Comparison of ENCODE assay signal across 14 cellular contexts in genomic region chr2:195413944-195414343, GRCh38.
"Had no signal": no experiment of that assay in that cellular context is flagged by ENCODE, and none has a peak within 500 bp of the region (broad histone marks: within the 10 kb centered on the region; RNA-seq: fewer than 3 reads in every experiment).

No MANE protein-coding gene starts in this region.

- DNase-seq: activated CD4-positive, alpha-beta T cell treated with anti-CD3 and anti-CD28 coated beads, Interleukin-2, amount 50 U/mL, for 4 hours; activated gamma-delta T cell treated with Interleukin-2 at 50 U/mL for 16 hours; dermis blood vessel endothelial cell; effector memory CD4-positive, alpha-beta T cell; natural killer cell; ovary; psoas muscle; right cardiac atrium; stimulated activated CD4-positive, alpha-beta T cell treated with anti-CD3 and anti-CD28 coated beads, Interleukin-4, amount 100 ng/mL, for 24 hours; stimulated activated naive B cell treated with anti-CD40 and anti-IgM and Interleukin-4, amounts not matched to agents 10 μg/mL and 1 μg/mL and 100 μg/mL, for 72 hours; thyroid gland had no signal

- H3K27ac ChIP-seq: ovary, psoas muscle, skin epidermis, thyroid gland had no signal

- H3K36me3 Mint-ChIP-seq: activated naive CD8-positive, alpha-beta T cell; natural killer cell; stimulated activated naive B cell treated with anti-CD40 and anti-IgM and Interleukin-4, amounts not matched to agents 10 μg/mL and 1 μg/mL and 100 μg/mL, for 72 hours had no signal

- H3K4me1 ChIP-seq: psoas muscle, thyroid gland had no signal

- H3K4me3 Mint-ChIP-seq: activated naive CD8-positive, alpha-beta T cell; natural killer cell; stimulated activated naive B cell treated with anti-CD40 and anti-IgM and Interleukin-4, amounts not matched to agents 10 μg/mL and 1 μg/mL and 100 μg/mL, for 72 hours had no signal

- ATAC-seq: natural killer cell, psoas muscle, right cardiac atrium had no signal

- H3K9me3 Mint-ChIP-seq: natural killer cell had no signal

- H3K27ac Mint-ChIP-seq: activated naive CD8-positive, alpha-beta T cell; natural killer cell had no signal

- H3K9me3 ChIP-seq: ovary, psoas muscle, thyroid gland had no signal

- FAIRE-seq: TTC549 had no signal

- H3K4me3 ChIP-seq: ovary, psoas muscle, skin epidermis, thyroid gland had no signal

- H3K27me3 ChIP-seq: ovary, thyroid gland had no signal

- H3K36me3 ChIP-seq: ovary, thyroid gland had no signal
